Comparison of ENCODE assay signal across 26 cellular contexts in genomic region chr12:98059659-98060343, GRCh38.
DNase-seq lines count a peak whose midpoint lies in the region; ATAC-seq and TF ChIP-seq lines count a peak whose summit lies in the region.
"Had no signal": no experiment of that assay in that cellular context is flagged by ENCODE, and none has a peak within 500 bp of the region (broad histone marks: within the 10 kb centered on the region; RNA-seq: fewer than 3 reads in every experiment).

No MANE protein-coding gene starts in this region.

- H3K36me3 Mint-ChIP-seq in activated naive CD8-positive, alpha-beta T cell treated with anti-CD3 and anti-CD28 coated beads, Interleukin-2, amount 50 U/mL, for 24 hours (ENCODE audit: low read depth), result no peaks in the 10 kb centered on the region
- H3K36me3 Mint-ChIP-seq: CD4-positive, CD25-positive, alpha-beta regulatory T cell; IgD-negative memory B cell had no signal

- DNase-seq in DMS53 (lab: John Stamatoyannopoulos, UW), result peak; percentile 41
- DNase-seq in DMS53 treated with DMSO at 0.1 percent for 48 hours (lab: John Stamatoyannopoulos, UW; ENCODE audit: unreplicated experiment), result no peak
- no peak for DNase-seq in esophagus muscularis mucosa (ENCODE audit: extremely low spot score)
- DNase-seq in activated naive CD8-positive, alpha-beta T cell treated with anti-CD3 and anti-CD28 coated beads, Interleukin-2, amount 50 U/mL, for 24 hours, result no peak
- DNase-seq: BE2C; CD4-positive, CD25-positive, alpha-beta regulatory T cell; DMS153; EL; GDM1; GOT3; HFFc6; MM.1S; NCI-H2029; NCI-H446 treated with DMSO at 0.1 percent for 48 hours; NCI-H526 treated with DMSO at 0.1 percent for 48 hours; OCI-M1; Peyer's patch; SHP77 treated with DMSO at 0.1 percent for 48 hours had no signal

- no peak for TF ChIP-seq EP300 in esophagus muscularis mucosa (IDR thresholded peaks at IDR 0.05)

- ATAC-seq in activated naive CD8-positive, alpha-beta T cell treated with anti-CD3 and anti-CD28 coated beads, Interleukin-2, amount 50 U/mL, for 24 hours, result no peak
- ATAC-seq in GM21447 (IDR thresholded peaks at IDR 0.05; ENCODE audit: unreplicated experiment) (no peak), HG03039 (IDR thresholded peaks at IDR 0.05; ENCODE audit: unreplicated experiment) (no peak)

- H3K4me3 ChIP-seq in esophagus muscularis mucosa (no peak overlapping the region), neuron (ENCODE audit: low read length) (no peak overlapping the region)
- H3K4me3 ChIP-seq: GM12878, HAP-1, Peyer's patch had no signal

- intact Hi-C loops in esophagus muscularis mucosa (cut with DNase I), result no loop called here

- H3K27me3 ChIP-seq in esophagus muscularis mucosa (no peaks in the 10 kb centered on the region), neuron (ENCODE audit: insufficient read depth, low read length) (no peaks in the 10 kb centered on the region)
- H3K27me3 ChIP-seq: BE2C, Peyer's patch had no signal

- H3K4me1 Mint-ChIP-seq in activated naive CD8-positive, alpha-beta T cell treated with anti-CD3 and anti-CD28 coated beads, Interleukin-2, amount 50 U/mL, for 24 hours, result no peaks in the 10 kb centered on the region
- H3K4me1 Mint-ChIP-seq: CD4-positive, CD25-positive, alpha-beta regulatory T cell; IgD-negative memory B cell had no signal

- peak overlapping the region; percentile 30 to 58 (median 40) for H3K27ac ChIP-seq in esophagus muscularis mucosa (replicated peaks in 1 of 4)
- H3K27ac ChIP-seq: 22Rv1, KMS-11, Peyer's patch had no signal

- no peaks in the 10 kb centered on the region for H3K9me3 Mint-ChIP-seq in activated naive CD8-positive, alpha-beta T cell treated with anti-CD3 and anti-CD28 coated beads, Interleukin-2, amount 50 U/mL, for 24 hours

- no peak for TF ChIP-seq CTCF in esophagus muscularis mucosa (IDR thresholded peaks at IDR 0.05)

- peaks cover 0 to 37% (median 13%) of the 10 kb centered on the region in 4 donors for H3K4me1 ChIP-seq in esophagus muscularis mucosa
- peaks cover 42% of the 10 kb centered on the region for H3K4me1 ChIP-seq in neuron (ENCODE audit: insufficient read depth, low read length)
- H3K4me1 ChIP-seq: BE2C, HAP-1, Peyer's patch had no signal

- WGBS in esophagus muscularis mucosa, result 21% methylated on average over 2 of the region's 2 CpGs

- no peak overlapping the region for H3K4me3 Mint-ChIP-seq in activated naive CD8-positive, alpha-beta T cell treated with anti-CD3 and anti-CD28 coated beads, Interleukin-2, amount 50 U/mL, for 24 hours
- H3K4me3 Mint-ChIP-seq: CD4-positive, CD25-positive, alpha-beta regulatory T cell; HFFc6; IgD-negative memory B cell had no signal

- H3K27ac Mint-ChIP-seq in activated naive CD8-positive, alpha-beta T cell treated with anti-CD3 and anti-CD28 coated beads, Interleukin-2, amount 50 U/mL, for 24 hours, result no peak overlapping the region
- H3K27ac Mint-ChIP-seq: HFFc6, IgD-negative memory B cell had no signal

- H3K9me3 ChIP-seq in esophagus muscularis mucosa (no peaks in the 10 kb centered on the region), neuron (ENCODE audit: low read length) (no peaks in the 10 kb centered on the region)
- H3K9me3 ChIP-seq: BE2C, HAP-1, Peyer's patch had no signal

- TF ChIP-seq POLR2A in esophagus muscularis mucosa (IDR thresholded peaks at IDR 0.05; ENCODE audit: low read depth), result no peak

- no peaks in the 10 kb centered on the region for H3K36me3 ChIP-seq in esophagus muscularis mucosa
- H3K36me3 ChIP-seq in neuron (ENCODE audit: insufficient read depth, low read length), result no peaks in the 10 kb centered on the region
- H3K36me3 ChIP-seq: BE2C, HAP-1, Peyer's patch had no signal

- no peaks in the 10 kb centered on the region for H3K27me3 Mint-ChIP-seq in activated naive CD8-positive, alpha-beta T cell treated with anti-CD3 and anti-CD28 coated beads, Interleukin-2, amount 50 U/mL, for 24 hours

- peak overlapping the region; percentile 55 for H2AFZ ChIP-seq in neuron (ENCODE audit: low read depth, low read length)
